In genomic region chr6:143742955-143743255, GRCh38 we compare ENCODE assay signal across 1 cellular context.
TF ChIP-seq lines count a peak whose summit lies in the region.

No MANE protein-coding gene starts in this region.

TF ChIP-seq in WTC11, 78 proteins besides CTCF, POLR2A, EP300 and RAD21 (continued from another document):
- TF ChIP-seq, protein P1, sequence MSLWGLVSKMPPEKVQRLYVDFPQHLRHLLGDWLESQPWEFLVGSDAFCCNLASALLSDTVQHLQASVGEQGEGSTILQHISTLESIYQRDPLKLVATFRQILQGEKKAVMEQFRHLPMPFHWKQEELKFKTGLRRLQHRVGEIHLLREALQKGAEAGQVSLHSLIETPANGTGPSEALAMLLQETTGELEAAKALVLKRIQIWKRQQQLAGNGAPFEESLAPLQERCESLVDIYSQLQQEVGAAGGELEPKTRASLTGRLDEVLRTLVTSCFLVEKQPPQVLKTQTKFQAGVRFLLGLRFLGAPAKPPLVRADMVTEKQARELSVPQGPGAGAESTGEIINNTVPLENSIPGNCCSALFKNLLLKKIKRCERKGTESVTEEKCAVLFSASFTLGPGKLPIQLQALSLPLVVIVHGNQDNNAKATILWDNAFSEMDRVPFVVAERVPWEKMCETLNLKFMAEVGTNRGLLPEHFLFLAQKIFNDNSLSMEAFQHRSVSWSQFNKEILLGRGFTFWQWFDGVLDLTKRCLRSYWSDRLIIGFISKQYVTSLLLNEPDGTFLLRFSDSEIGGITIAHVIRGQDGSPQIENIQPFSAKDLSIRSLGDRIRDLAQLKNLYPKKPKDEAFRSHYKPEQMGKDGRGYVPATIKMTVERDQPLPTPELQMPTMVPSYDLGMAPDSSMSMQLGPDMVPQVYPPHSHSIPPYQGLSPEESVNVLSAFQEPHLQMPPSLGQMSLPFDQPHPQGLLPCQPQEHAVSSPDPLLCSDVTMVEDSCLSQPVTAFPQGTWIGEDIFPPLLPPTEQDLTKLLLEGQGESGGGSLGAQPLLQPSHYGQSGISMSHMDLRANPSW (CRISPR knock-in tag; conservative IDR thresholded peaks at IDR 0.05; ENCODE audit: low read depth): no peak
- TF ChIP-seq ZNF671 (CRISPR knock-in tag; IDR thresholded peaks at IDR 0.05) (no peak), ZNF423 (CRISPR knock-in tag; IDR thresholded peaks at IDR 0.05) (no peak)
